23 cellular contexts compared by ENCODE assay signal in the genomic region with DNA sequence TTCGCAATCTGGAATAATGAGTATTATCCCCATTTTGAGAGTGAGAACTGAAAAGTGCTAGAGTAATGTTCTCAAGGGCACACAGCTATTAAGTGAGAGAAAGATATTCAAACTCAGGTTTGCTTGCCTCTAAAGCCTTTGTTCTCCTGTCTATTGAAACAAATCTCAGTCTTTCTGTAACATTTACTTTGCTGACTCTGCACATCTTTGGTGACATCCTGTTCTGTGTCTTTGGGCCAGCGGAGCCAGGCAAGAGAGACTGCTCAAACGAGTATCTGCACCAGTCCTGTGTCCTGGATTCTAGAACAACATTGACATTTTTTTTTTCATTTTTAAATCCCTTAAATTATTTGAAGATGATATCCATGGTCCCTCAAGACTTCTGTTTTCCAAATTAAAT.
"Had no signal": no experiment of that assay in that cellular context is flagged by ENCODE, and none has a peak within 500 bp of the region (broad histone marks: within the 10 kb centered on the region; RNA-seq: fewer than 3 reads in every experiment).

No MANE protein-coding gene starts in this region.

- H3K27ac ChIP-seq: esophagus squamous epithelium, gastrocnemius medialis, heart right ventricle, left lung, lower lobe of right lung had no signal

- H3K27me3 ChIP-seq: esophagus squamous epithelium, gastrocnemius medialis, heart right ventricle, left lung had no signal

- ATAC-seq: effector memory CD8-positive, alpha-beta T cell; esophagus mucosa; gastrocnemius medialis; heart right ventricle; left cardiac atrium; left lung; left ventricle myocardium superior; lower lobe of right lung; mucosa of descending colon had no signal

- H3K9me3 ChIP-seq: esophagus squamous epithelium, gastrocnemius medialis, heart right ventricle, left lung, lower lobe of right lung, mucosa of descending colon had no signal

- H3K4me1 ChIP-seq: esophagus squamous epithelium, gastrocnemius medialis, heart right ventricle, left lung, lower lobe of right lung had no signal

- H3K36me3 ChIP-seq: esophagus squamous epithelium, gastrocnemius medialis, heart right ventricle, left lung, lower lobe of right lung had no signal

- FAIRE-seq: endometrium, islet of Langerhans, keratinocyte had no signal

- DNase-seq: cortex of kidney; effector CD8-positive, alpha-beta T cell; effector memory CD8-positive, alpha-beta T cell; endodermal cell; erythroblast; esophagus squamous epithelium; foreskin melanocyte; gastrocnemius medialis; glutamatergic neuron; head of caudate nucleus; heart right ventricle; hippocampal formation; left cardiac atrium; left lung; left ventricle myocardium superior; lower lobe of right lung; mesenchymal stem cell; mucosa of descending colon; naive B cell had no signal

- H3K4me3 ChIP-seq: esophagus squamous epithelium, gastrocnemius medialis, heart right ventricle, left lung, lower lobe of right lung, mucosa of descending colon had no signal
